In genomic region chr17:81238815-81239713, GRCh38 we compare ENCODE assay signal across 1 cellular context.
TF ChIP-seq lines count a peak whose summit lies in the region.

TSS of gene NDUFAF8 (plus strand) at chr17:81239318. CDS start at chr17:81239364, 46 bp downstream.
TSS of gene TEPSIN (minus strand) at chr17:81239055. CDS start at chr17:81239033, 22 bp downstream.

TF ChIP-seq in K562, 482 proteins besides CTCF, POLR2A, EP300 and RAD21 (continued from another document and continues in another):
- peak; percentile 96 for TF ChIP-seq ZBTB40 (IDR thresholded peaks at IDR 0.05)
- no peak for TF ChIP-seq ZBTB40 (CRISPR knock-in tag; IDR thresholded peaks at IDR 0.05)
- TF ChIP-seq NR2C2 (CRISPR knock-in tag; IDR thresholded peaks at IDR 0.05): no peak
- peak; percentile 98 for TF ChIP-seq NR2C2 (tag; IDR thresholded peaks at IDR 0.05)
- TF ChIP-seq C11orf30 (IDR thresholded peaks at IDR 0.05; ENCODE audit: low read depth): peak; percentile 96
- TF ChIP-seq SUPT5H (IDR thresholded peaks at IDR 0.05): peak; percentile 56
- TF ChIP-seq FOS (IDR thresholded peaks at IDR 0.05; ENCODE audit: extremely low read depth, insufficient read length): peak; percentile 100
- TF ChIP-seq ZNF263 (CRISPR knock-in tag; IDR thresholded peaks at IDR 0.05; ENCODE audit: borderline replicate concordance): peak; percentile 82
- TF ChIP-seq FOXP4 (CRISPR knock-in tag; IDR thresholded peaks at IDR 0.05; ENCODE audit: borderline replicate concordance): no peak
- TF ChIP-seq TBL1XR1 (IDR thresholded peaks at IDR 0.05; ENCODE audit: low read length in 2 of 2): peak in 1 of 2 experiments; percentile 20; a peak in 1 of 4 replicates
- TF ChIP-seq BHLHE40 (IDR thresholded peaks at IDR 0.05; ENCODE audit: low read length): no peak
- TF ChIP-seq RFX7 (CRISPR knock-in tag; IDR thresholded peaks at IDR 0.05): no peak
- no peak for TF ChIP-seq TSHZ1 (CRISPR knock-in tag; IDR thresholded peaks at IDR 0.05)
- 0 out of 2 replicates have a peak, but pooled peaks have one; percentile 21 for TF ChIP-seq ZNF395 (CRISPR knock-in tag; IDR thresholded peaks at IDR 0.05)
- TF ChIP-seq CTCFL (IDR thresholded peaks at IDR 0.05; ENCODE audit: borderline replicate concordance, insufficient read depth, low read depth, low read length, poor library complexity, severe bottlenecking): no peak
- TF ChIP-seq REST (CRISPR knock-in tag; IDR thresholded peaks at IDR 0.05; ENCODE audit: low read depth): peak; percentile 83
- TF ChIP-seq ZNF431 (CRISPR knock-in tag; IDR thresholded peaks at IDR 0.05): no peak
- peak; percentile 60 for TF ChIP-seq POLR2AphosphoS5 (IDR thresholded peaks at IDR 0.05; ENCODE audit: control insufficient read depth, insufficient read depth, low read depth, low read length)
- TF ChIP-seq L3MBTL2 (IDR thresholded peaks at IDR 0.05): no peak; the same call in 1 of the 2 replicates
- TF ChIP-seq MLLT1 (IDR thresholded peaks at IDR 0.05): peak in 1 of 2 experiments; percentile 100; a peak in 2 of 4 replicates
- TF ChIP-seq E2F6 (IDR thresholded peaks at IDR 0.05; ENCODE audit: borderline replicate concordance in 1 of 2, extremely low read depth in 1 of 2, insufficient read depth in 1 of 2, insufficient read length in 1 of 2, low read depth in 1 of 2, low read length in 1 of 2, poor library complexity in 1 of 2, severe bottlenecking in 1 of 2): peak; percentile 18 to 47
- no peak for TF ChIP-seq ZKSCAN3 (CRISPR knock-in tag; IDR thresholded peaks at IDR 0.05)
- TF ChIP-seq ZNF311 (CRISPR knock-in tag; IDR thresholded peaks at IDR 0.05): no peak
- TF ChIP-seq ZNF253 (CRISPR knock-in tag; conservative IDR thresholded peaks at IDR 0.05): no peak
- no peak for TF ChIP-seq IFI16 (CRISPR knock-in tag; IDR thresholded peaks at IDR 0.05)
- TF ChIP-seq XRCC3 (IDR thresholded peaks at IDR 0.05): no peak
- TF ChIP-seq CC2D1A (IDR thresholded peaks at IDR 0.05): no peak
- peak; percentile 87 for TF ChIP-seq ATF7 (IDR thresholded peaks at IDR 0.05)
- peak; percentile 59; the same call in 1 of the 2 replicates for TF ChIP-seq ETV5 (CRISPR knock-in tag; IDR thresholded peaks at IDR 0.05; ENCODE audit: low read depth)
- no peak for TF ChIP-seq ZNF408 (CRISPR knock-in tag; IDR thresholded peaks at IDR 0.05; ENCODE audit: low read depth)
- peak; percentile 36; the same call in 1 of the 2 replicates for TF ChIP-seq FOXJ2 (tag; IDR thresholded peaks at IDR 0.05)
- TF ChIP-seq EZH2 (IDR thresholded peaks at IDR 0.05; ENCODE audit: borderline replicate concordance, low read depth, low read length): no peak
